ENCODE assay signal across 1 cellular context in the genomic region with DNA sequence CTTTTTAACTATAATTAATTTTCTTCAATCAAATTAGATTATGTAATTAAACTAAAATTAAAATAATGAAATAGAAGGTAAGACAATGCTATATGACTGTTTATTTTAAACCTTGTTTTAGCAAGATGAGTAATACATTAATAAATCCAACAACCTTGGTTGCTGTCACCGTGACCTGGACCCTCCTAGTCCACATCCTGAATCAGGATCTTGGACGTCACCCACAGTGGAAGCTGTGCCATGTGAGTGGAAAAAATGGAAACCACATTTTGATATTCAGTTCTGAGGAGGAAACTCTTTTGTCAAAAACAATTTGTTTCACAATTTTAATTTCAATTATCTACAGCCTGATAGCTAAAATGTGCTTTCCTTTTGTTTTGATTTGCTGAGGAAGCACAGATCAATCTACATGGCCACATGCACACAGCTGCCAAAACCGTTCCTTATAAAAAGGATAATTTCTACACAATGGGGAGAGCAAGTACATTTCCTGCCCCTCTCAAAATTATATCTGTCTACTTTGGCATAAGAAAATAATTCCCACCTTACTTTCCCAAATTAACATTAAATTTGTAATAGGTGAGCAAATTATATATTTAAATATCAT.
TF ChIP-seq lines count a peak whose summit lies in the region.

No MANE protein-coding gene starts in this region.

TF ChIP-seq in SK-N-SH, 30 proteins besides CTCF, POLR2A, EP300 and RAD21:
- TF ChIP-seq REST (IDR thresholded peaks at IDR 0.05; ENCODE audit: low read depth, low read length) (no peak), RFX5 (IDR thresholded peaks at IDR 0.05; ENCODE audit: low read length) (no peak), CHD2 (IDR thresholded peaks at IDR 0.05; ENCODE audit: low read length, partially characterized antibody) (no peak), TCF12 (IDR thresholded peaks at IDR 0.05) (peak; percentile 42), MAX (IDR thresholded peaks at IDR 0.05; ENCODE audit: low read depth) (no peak), ELF1 (IDR thresholded peaks at IDR 0.05) (no peak), NFIC (IDR thresholded peaks at IDR 0.05; ENCODE audit: borderline replicate concordance) (no peak), USF1 (IDR thresholded peaks at IDR 0.05; ENCODE audit: borderline replicate concordance, low read depth) (no peak), RCOR1 (IDR thresholded peaks at IDR 0.05; ENCODE audit: low read length) (no peak), TAF1 (IDR thresholded peaks at IDR 0.05; ENCODE audit: borderline replicate concordance, low read depth, low read length) (no peak), NRF1 (IDR thresholded peaks at IDR 0.05; ENCODE audit: low read depth, low read length) (no peak), PBX3 (IDR thresholded peaks at IDR 0.05) (peak; percentile 32; the same call in 1 of the 2 replicates), EZH2phosphoT487 (IDR thresholded peaks at IDR 0.05; ENCODE audit: borderline replicate concordance, low read depth) (no peak), JUND (IDR thresholded peaks at IDR 0.05) (0 out of 2 replicates have a peak, but pooled peaks have one; percentile 13), RXRA (IDR thresholded peaks at IDR 0.05; ENCODE audit: borderline replicate concordance, low read depth) (no peak), FOSL2 (IDR thresholded peaks at IDR 0.05; ENCODE audit: borderline replicate concordance, low read depth) (no peak), MXI1 (IDR thresholded peaks at IDR 0.05; ENCODE audit: low read depth, low read length) (no peak), USF2 (IDR thresholded peaks at IDR 0.05; ENCODE audit: borderline replicate concordance, low read depth, low read length) (no peak), SIN3A (IDR thresholded peaks at IDR 0.05; ENCODE audit: borderline replicate concordance, low read depth, low read length) (no peak), POLR2AphosphoS5 (IDR thresholded peaks at IDR 0.05; ENCODE audit: low read depth, low read length) (no peak)
- TF ChIP-seq, protein P1, sequence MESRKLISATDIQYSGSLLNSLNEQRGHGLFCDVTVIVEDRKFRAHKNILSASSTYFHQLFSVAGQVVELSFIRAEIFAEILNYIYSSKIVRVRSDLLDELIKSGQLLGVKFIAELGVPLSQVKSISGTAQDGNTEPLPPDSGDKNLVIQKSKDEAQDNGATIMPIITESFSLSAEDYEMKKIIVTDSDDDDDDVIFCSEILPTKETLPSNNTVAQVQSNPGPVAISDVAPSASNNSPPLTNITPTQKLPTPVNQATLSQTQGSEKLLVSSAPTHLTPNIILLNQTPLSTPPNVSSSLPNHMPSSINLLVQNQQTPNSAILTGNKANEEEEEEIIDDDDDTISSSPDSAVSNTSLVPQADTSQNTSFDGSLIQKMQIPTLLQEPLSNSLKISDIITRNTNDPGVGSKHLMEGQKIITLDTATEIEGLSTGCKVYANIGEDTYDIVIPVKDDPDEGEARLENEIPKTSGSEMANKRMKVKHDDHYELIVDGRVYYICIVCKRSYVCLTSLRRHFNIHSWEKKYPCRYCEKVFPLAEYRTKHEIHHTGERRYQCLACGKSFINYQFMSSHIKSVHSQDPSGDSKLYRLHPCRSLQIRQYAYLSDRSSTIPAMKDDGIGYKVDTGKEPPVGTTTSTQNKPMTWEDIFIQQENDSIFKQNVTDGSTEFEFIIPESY (IDR thresholded peaks at IDR 0.05; ENCODE audit: borderline replicate concordance, low read depth): no peak
